ENCODE assay signal across 24 cellular contexts in the genomic region with DNA sequence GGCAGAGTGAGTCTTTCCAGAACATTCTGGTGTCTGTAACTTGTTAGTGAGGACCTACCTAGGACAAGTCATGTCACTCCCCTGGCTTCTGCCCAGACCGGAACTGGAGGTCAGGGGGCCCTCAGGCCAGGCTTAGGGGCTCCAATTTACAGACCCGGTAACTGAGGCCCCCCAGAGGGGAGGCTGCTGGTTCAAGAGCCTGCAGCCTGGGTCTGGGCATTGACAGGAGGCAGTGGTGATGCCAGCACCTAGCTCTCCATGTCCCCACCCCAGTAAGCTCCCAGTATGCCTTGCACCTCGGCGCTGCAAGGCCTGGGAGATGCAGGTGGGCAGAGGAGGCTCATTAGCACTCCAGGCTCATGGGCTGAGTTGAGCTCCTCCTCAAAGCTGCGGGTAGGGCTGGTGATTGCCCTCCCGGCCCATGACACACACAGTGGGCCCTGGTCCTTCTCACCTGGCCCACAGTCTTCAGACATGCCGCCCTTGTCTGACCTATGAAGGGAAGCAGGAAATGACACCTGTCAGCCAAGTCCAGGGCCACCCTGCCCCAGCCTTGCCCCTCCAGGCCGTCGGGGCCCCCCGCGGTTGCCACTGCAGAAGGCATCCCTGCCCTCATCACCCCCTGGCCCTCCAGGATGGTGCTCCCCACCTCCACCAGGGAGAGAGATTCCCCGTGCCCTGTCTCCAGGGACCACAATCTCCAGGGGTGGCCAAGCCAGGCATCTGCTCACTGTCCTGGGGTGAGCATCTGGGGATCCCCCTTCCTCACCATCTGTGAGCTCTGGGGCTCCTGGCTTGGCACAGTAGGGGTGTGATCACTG.
"Had no signal": no experiment of that assay in that cellular context is flagged by ENCODE, and none has a peak within 500 bp of the region (broad histone marks: within the 10 kb centered on the region; RNA-seq: fewer than 3 reads in every experiment).

No MANE protein-coding gene starts in this region.

- DNase-seq: activated CD4-positive, alpha-beta memory T cell treated with anti-CD3 and anti-CD28 coated beads for 36 hours; activated CD4-positive, alpha-beta T cell treated with anti-CD3 and anti-CD28 coated beads for 48 hours; activated CD4-positive, CD25-positive, alpha-beta regulatory T cell; activated CD8-positive, alpha-beta memory T cell treated with anti-CD3 and anti-CD28 coated beads, Interleukin-2, amount 50 U/mL, for 4 hours; activated gamma-delta T cell treated with Interleukin-2 at 50 U/mL for 16 hours; activated naive CD4-positive, alpha-beta T cell treated with anti-CD3 and anti-CD28 coated beads, Interleukin-2, amount 50 U/mL, for 16 hours; activated T-cell treated with anti-CD3 and anti-CD28 coated beads, Interleukin-2, amount 50 U/mL, for 1 hour; amniotic stem cell; central memory CD4-positive, alpha-beta T cell; effector CD8-positive, alpha-beta T cell; esophagus squamous epithelium; foreskin melanocyte; heart right ventricle; mucosa of descending colon; psoas muscle; stimulated activated CD4-positive, alpha-beta T cell treated with anti-CD3 and anti-CD28 coated beads, Interleukin-2, amount 100 ng/mL, for 48 hours; substantia nigra; T-helper 1 cell had no signal

- FAIRE-seq: endometrium, pancreas had no signal

- H3K27ac ChIP-seq: epithelial cell of prostate, esophagus squamous epithelium, heart right ventricle, neutrophil, pancreas, psoas muscle had no signal

- H3K4me1 ChIP-seq: esophagus squamous epithelium, heart right ventricle, pancreas, psoas muscle had no signal

- H3K4me3 ChIP-seq: esophagus squamous epithelium, heart right ventricle, lung, mucosa of descending colon, pancreas, psoas muscle had no signal

- ATAC-seq: left lobe of liver, mucosa of descending colon, pancreas, psoas muscle had no signal

- H3K9me3 ChIP-seq: esophagus squamous epithelium, mucosa of descending colon, pancreas, psoas muscle had no signal

- H3K36me3 ChIP-seq: esophagus squamous epithelium, heart right ventricle, neutrophil, pancreas had no signal

- H3K27me3 ChIP-seq: esophagus squamous epithelium, heart right ventricle, neutrophil, pancreas had no signal
